6 cellular contexts compared by ENCODE assay signal in genomic region chr17:41810659-41811548, GRCh38. TPM values are rescaled to one million over a fixed set of nuclear protein-coding genes. Genes with fewer than 3 reads are reported as not detected.
DNase-seq lines count a peak whose midpoint lies in the region; FAIRE-seq and TF ChIP-seq lines count a peak whose summit lies in the region.

No MANE protein-coding gene starts in this region.

- no TSS peak for BruUV-seq in endothelial cell of umbilical vein (replicated peaks; lab: Mats Ljungman, UMichigan)

- peaks cover 18% of the 10 kb centered on the region for H3K27me3 Mint-ChIP-seq in activated CD4-positive, alpha-beta T cell treated with anti-CD3 and anti-CD28 coated beads, Interleukin-2, amount 10 ng/mL, durations not matched to agents 7 days and 5 days

- H3K9me1 ChIP-seq in endothelial cell of umbilical vein (replicated peaks; ENCODE audit: control insufficient read depth, extremely low read depth, insufficient read depth, low read length): no peaks in the 10 kb centered on the region

- no peaks in the 10 kb centered on the region for H3K36me3 Mint-ChIP-seq in activated CD4-positive, alpha-beta T cell treated with anti-CD3 and anti-CD28 coated beads, Interleukin-2, amount 10 ng/mL, durations not matched to agents 7 days and 5 days (ENCODE audit: low read depth)

- POLR2A ChIA-PET in activated CD4-positive, alpha-beta T cell treated with anti-CD3 and anti-CD28 coated beads, Interleukin-2, amount 10 ng/mL, durations not matched to agents 7 days and 5 days (lab: Charles Lee): no interaction called here
- POLR2A ChIA-PET in endothelial cell of umbilical vein (lab: Charles Lee): interaction anchor here (0.6 to 1.9 kb wide), 4 partner anchors 12 to 118 kb away, joined by 4 to 7 read pairs (median 5); partner anchors contain the start of gene JUP

- H3K36me3 ChIP-seq in endothelial cell of umbilical vein (ENCODE audit: control insufficient read depth in 2 of 2, extremely low read depth in 1 of 2, insufficient read depth in 2 of 2, low read length in 2 of 2): peaks cover 0 to 2% of the 10 kb centered on the region in 2 experiments

- peaks cover 24% of the 10 kb centered on the region for H3K79me2 ChIP-seq in endothelial cell of umbilical vein (ENCODE audit: control insufficient read depth, insufficient read depth, low read length)

- no peaks in the 10 kb centered on the region for H3K9me3 Mint-ChIP-seq in activated CD4-positive, alpha-beta T cell treated with anti-CD3 and anti-CD28 coated beads, Interleukin-2, amount 10 ng/mL, durations not matched to agents 7 days and 5 days

- TF ChIP-seq CTCF in endothelial cell of umbilical vein (IDR thresholded peaks at IDR 0.05; ENCODE audit: extremely low read depth in 1 of 2, insufficient read depth in 1 of 2, low read depth in 1 of 2, low read length in 2 of 2): no peak

- dilution Hi-C loops in endothelial cell of umbilical vein (cut with MboI; ENCODE audit: extremely low pct_ligation_motif_present, low sequenced_read_pairs): no loop called here

- TF ChIP-seq POLR2A in endothelial cell of umbilical vein (IDR thresholded peaks at IDR 0.05; ENCODE audit: low read depth, low read length): no peak

- no peaks in the 10 kb centered on the region for H3K27me3 ChIP-seq in endothelial cell of umbilical vein (ENCODE audit: control insufficient read depth in 2 of 2, insufficient read depth in 2 of 2, low read length in 2 of 2)

- no peaks in the 10 kb centered on the region for H3K9me3 ChIP-seq in endothelial cell of umbilical vein (replicated peaks; ENCODE audit: control insufficient read depth, insufficient read depth, low read length)

- no peak overlapping the region for H3K27ac Mint-ChIP-seq in activated CD4-positive, alpha-beta T cell treated with anti-CD3 and anti-CD28 coated beads, Interleukin-2, amount 10 ng/mL, durations not matched to agents 7 days and 5 days

- H3K4me1 ChIP-seq in endothelial cell of umbilical vein (ENCODE audit: control insufficient read depth, extremely low read depth, insufficient read depth, low read length): peaks cover 26% of the 10 kb centered on the region

- FAIRE-seq in endothelial cell of umbilical vein (lab: Jason Lieb, UNC): no peak

- peak overlapping the region; percentile 25 for H3K4me2 ChIP-seq in endothelial cell of umbilical vein (ENCODE audit: insufficient read depth, low read length)

- peak overlapping the region; percentile 74 for H3K9ac ChIP-seq in endothelial cell of umbilical vein (replicated peaks; ENCODE audit: extremely low read depth, insufficient read depth, low read length)

- intact Hi-C loops in endothelial cell of umbilical vein (cut with micrococcal nuclease) (loop anchor here (5.0 kb wide), 1 partner anchor 146 kb away; no protein-coding TSS in a partner anchor), posterior vena cava (cut with DNase I) (no loop called here)

- no peaks in the 10 kb centered on the region for H4K20me1 ChIP-seq in endothelial cell of umbilical vein (replicated peaks; ENCODE audit: control insufficient read depth, extremely low read depth, insufficient read depth, low read length)

- peak overlapping the region; percentile 58 for H2AFZ ChIP-seq in endothelial cell of umbilical vein (ENCODE audit: low read depth, low read length)

- peak overlapping the region; percentile 55 for H3K4me3 Mint-ChIP-seq in activated CD4-positive, alpha-beta T cell treated with anti-CD3 and anti-CD28 coated beads, Interleukin-2, amount 10 ng/mL, durations not matched to agents 7 days and 5 days

- CTCF ChIA-PET in activated CD4-positive, alpha-beta T cell treated with anti-CD3 and anti-CD28 coated beads, Interleukin-2, amount 10 ng/mL, durations not matched to agents 7 days and 5 days (lab: Charles Lee): interaction anchor here (0.5 to 1.8 kb wide), 11 partner anchors 8 to 1735 kb away, joined by 3 to 7 read pairs (median 4); partner anchors contain the start of gene JUP
- CTCF ChIA-PET in endothelial cell of umbilical vein (lab: Charles Lee): interaction anchor here (0.7 to 2.8 kb wide), 15 partner anchors 10 to 115 kb away, joined by 3 to 17 read pairs (median 5); partner anchors contain the start of gene JUP

- no peak for DNase-seq in activated CD4-positive, alpha-beta T cell treated with anti-CD3 and anti-CD28 coated beads, Interleukin-2, amount 10 ng/mL, durations not matched to agents 7 days and 5 days
- no peak for DNase-seq in activated CD4-positive, alpha-beta T cell treated with anti-CD3 and anti-CD28 coated beads for 4 hours
- DNase-seq in endothelial cell of umbilical vein (ENCODE audit: low read depth, low spot score) (no peak), posterior vena cava (ENCODE audit: low spot score) (no peak), NCI-H2081 (lab: John Stamatoyannopoulos, UW) (no peak)

- H3K4me3 ChIP-seq in endothelial cell of umbilical vein (replicated peaks in 1 of 3; ENCODE audit: insufficient read depth in 1 of 3, low read depth in 1 of 3, low read length in 3 of 3) (peak overlapping the region; percentile 32 to 81 (median 51)), skin epidermis (peak overlapping the region; percentile 38 to 84 (median 55))

- H3K4me1 Mint-ChIP-seq in activated CD4-positive, alpha-beta T cell treated with anti-CD3 and anti-CD28 coated beads, Interleukin-2, amount 10 ng/mL, durations not matched to agents 7 days and 5 days: peaks cover 12% of the 10 kb centered on the region

- H3K27ac ChIP-seq in endothelial cell of umbilical vein (ENCODE audit: insufficient read depth, low read depth, low read length) (no peak overlapping the region), skin epidermis (peak overlapping the region in 20 of 21 experiments; percentile 26 to 87 (median 77))

RNA-seq across cellular contexts. Expression of gene P3H4, which starts 0.8 kb away (rescaled TPM):
- 1 to 10 TPM; 1.2 to 2.4 TPM for total RNA-seq in activated CD4-positive, alpha-beta T cell treated with anti-CD3 and anti-CD28 coated beads, Interleukin-2, amount 10 ng/mL, durations not matched to agents 7 days and 5 days
- total RNA-seq in endothelial cell of umbilical vein: 37.1 and 39.2 TPM in 2 replicates
- 57.3 and 58.3 TPM in 2 replicates for polyA plus RNA-seq in endothelial cell of umbilical vein
- 38.0 and 49.5 TPM in 2 replicates for polyA plus RNA-seq in endothelial cell of umbilical vein (2011; cell fraction: cytosol; rRNA removed)
- 18.8 and 20.8 TPM in 2 replicates for polyA plus RNA-seq in endothelial cell of umbilical vein (2011; cell fraction: nucleus; rRNA removed)
- 30.9 and 49.7 TPM in 2 replicates for polyA plus RNA-seq in endothelial cell of umbilical vein (2012)
- 23.4 and 31.7 TPM in 2 replicates for polyA minus RNA-seq in endothelial cell of umbilical vein
- polyA minus RNA-seq in endothelial cell of umbilical vein (2011; cell fraction: cytosol; rRNA and poly(A)+ RNA removed): 31.0 TPM
- 12.2 and 12.6 TPM in 2 replicates for polyA minus RNA-seq in endothelial cell of umbilical vein (2011; cell fraction: nucleus; rRNA and poly(A)+ RNA removed)
- total RNA-seq in posterior vena cava: 10 to 100 TPM; 10.1 to 12.1 TPM

RNA-seq across cellular contexts. Expression of gene FKBP10, which starts 1.9 kb away (rescaled TPM):
- total RNA-seq in activated CD4-positive, alpha-beta T cell treated with anti-CD3 and anti-CD28 coated beads, Interleukin-2, amount 10 ng/mL, durations not matched to agents 7 days and 5 days: under 1 TPM in 1 of 2 experiments, not detected in 1; 0.44 TPM
- total RNA-seq in endothelial cell of umbilical vein (163 and 168 TPM in 2 replicates), posterior vena cava (100 to 1,000 TPM in 1 of 2 donors, 10 to 100 TPM in 1; 91.3 to 134 TPM)
- polyA plus RNA-seq in endothelial cell of umbilical vein: 377 and 431 TPM in 2 replicates
- 210 and 266 TPM in 2 replicates for polyA plus RNA-seq in endothelial cell of umbilical vein (2011; cell fraction: cytosol; rRNA removed)
- polyA plus RNA-seq in endothelial cell of umbilical vein (2011; cell fraction: nucleus; rRNA removed): 701 and 710 TPM in 2 replicates
- 227 and 335 TPM in 2 replicates for polyA plus RNA-seq in endothelial cell of umbilical vein (2012)
- polyA minus RNA-seq in endothelial cell of umbilical vein: 162 and 168 TPM in 2 replicates
- polyA minus RNA-seq in endothelial cell of umbilical vein (2011; cell fraction: cytosol; rRNA and poly(A)+ RNA removed): 86.1 TPM
- 97.3 and 130 TPM in 2 replicates for polyA minus RNA-seq in endothelial cell of umbilical vein (2011; cell fraction: nucleus; rRNA and poly(A)+ RNA removed)

RNA-seq across cellular contexts. Expression of gene JUP, which starts 24.4 kb away (rescaled TPM):
- under 1 TPM; 0.77 to 0.99 TPM for total RNA-seq in activated CD4-positive, alpha-beta T cell treated with anti-CD3 and anti-CD28 coated beads, Interleukin-2, amount 10 ng/mL, durations not matched to agents 7 days and 5 days
- 170 and 171 TPM in 2 replicates for total RNA-seq in endothelial cell of umbilical vein
- 98.0 and 100 TPM in 2 replicates for polyA plus RNA-seq in endothelial cell of umbilical vein
- polyA plus RNA-seq in endothelial cell of umbilical vein (2011; cell fraction: cytosol; rRNA removed): 72.7 and 86.1 TPM in 2 replicates
- 60.0 and 77.0 TPM in 2 replicates for polyA plus RNA-seq in endothelial cell of umbilical vein (2011; cell fraction: nucleus; rRNA removed)
- polyA plus RNA-seq in endothelial cell of umbilical vein (2012): 69.4 and 88.4 TPM in 2 replicates
- polyA minus RNA-seq in endothelial cell of umbilical vein: 69.0 and 85.2 TPM in 2 replicates
- polyA minus RNA-seq in endothelial cell of umbilical vein (2011; cell fraction: cytosol; rRNA and poly(A)+ RNA removed): 66.7 TPM
- 51.8 and 89.1 TPM in 2 replicates for polyA minus RNA-seq in endothelial cell of umbilical vein (2011; cell fraction: nucleus; rRNA and poly(A)+ RNA removed)
- total RNA-seq in posterior vena cava: 10 to 100 TPM; 14.6 to 21.2 TPM

RNA-seq across cellular contexts. Expression of gene NT5C3B, which starts 25.1 kb away (rescaled TPM):
- total RNA-seq in activated CD4-positive, alpha-beta T cell treated with anti-CD3 and anti-CD28 coated beads, Interleukin-2, amount 10 ng/mL, durations not matched to agents 7 days and 5 days: 10 to 100 TPM; 13.7 to 17.7 TPM
- total RNA-seq in endothelial cell of umbilical vein (57.4 and 67.3 TPM in 2 replicates), posterior vena cava (10 to 100 TPM; 49.1 to 61.8 TPM)
- 75.5 and 92.5 TPM in 2 replicates for polyA plus RNA-seq in endothelial cell of umbilical vein
- polyA plus RNA-seq in endothelial cell of umbilical vein (2011; cell fraction: cytosol; rRNA removed): 80.0 and 90.6 TPM in 2 replicates
- polyA plus RNA-seq in endothelial cell of umbilical vein (2011; cell fraction: nucleus; rRNA removed): 84.8 and 107 TPM in 2 replicates
- polyA plus RNA-seq in endothelial cell of umbilical vein (2012): 89.8 and 107 TPM in 2 replicates
- polyA minus RNA-seq in endothelial cell of umbilical vein: 53.4 and 54.1 TPM in 2 replicates
- polyA minus RNA-seq in endothelial cell of umbilical vein (2011; cell fraction: cytosol; rRNA and poly(A)+ RNA removed): 23.6 TPM
- polyA minus RNA-seq in endothelial cell of umbilical vein (2011; cell fraction: nucleus; rRNA and poly(A)+ RNA removed): 23.1 and 30.6 TPM in 2 replicates

RNA-seq across cellular contexts. Expression of gene KLHL10, which starts 26.7 kb away (rescaled TPM):
- total RNA-seq in activated CD4-positive, alpha-beta T cell treated with anti-CD3 and anti-CD28 coated beads, Interleukin-2, amount 10 ng/mL, durations not matched to agents 7 days and 5 days: not detected
- total RNA-seq in endothelial cell of umbilical vein: not detected in 2 replicates
- 0.10 TPM in 1 of 2 replicates, not detected in the other for polyA plus RNA-seq in endothelial cell of umbilical vein
- 0.03 and 0.04 TPM in 2 replicates for polyA plus RNA-seq in endothelial cell of umbilical vein (2011; cell fraction: cytosol; rRNA removed)
- 0.29 TPM in 1 of 2 replicates, not detected in the other for polyA plus RNA-seq in endothelial cell of umbilical vein (2011; cell fraction: nucleus; rRNA removed)
- not detected in 2 replicates for polyA plus RNA-seq in endothelial cell of umbilical vein (2012)
- polyA minus RNA-seq in endothelial cell of umbilical vein: 0.12 TPM in 1 of 2 replicates, not detected in the other
- not detected for polyA minus RNA-seq in endothelial cell of umbilical vein (2011; cell fraction: cytosol; rRNA and poly(A)+ RNA removed)
- polyA minus RNA-seq in endothelial cell of umbilical vein (2011; cell fraction: nucleus; rRNA and poly(A)+ RNA removed): not detected in 2 replicates
- total RNA-seq in posterior vena cava: under 1 TPM; 0.32 to 0.43 TPM

Comparison
In these comparisons a context has a peak if more than half of its experiments do, and no peak if none do; other contexts are left out.
1. RNA of gene FKBP10, which starts 1.9 kb away (total RNA-seq): 163 to 168 TPM in endothelial cell of umbilical vein and 91.3 to 134 TPM in posterior vena cava; 0.44 TPM in activated CD4-positive, alpha-beta T cell treated with anti-CD3 and anti-CD28 coated beads, Interleukin-2, amount 10 ng/mL, durations not matched to agents 7 days and 5 days; every median in the first group is over 10 times any median in the second.
2. RNA of gene JUP, which starts 24.4 kb away (total RNA-seq): 170 to 171 TPM in endothelial cell of umbilical vein and 14.6 to 21.2 TPM in posterior vena cava; 0.77 to 0.99 TPM in activated CD4-positive, alpha-beta T cell treated with anti-CD3 and anti-CD28 coated beads, Interleukin-2, amount 10 ng/mL, durations not matched to agents 7 days and 5 days; every median in the first group is over 4 times any median in the second.